ENCODE assay signal across 25 cellular contexts in the genomic region with DNA sequence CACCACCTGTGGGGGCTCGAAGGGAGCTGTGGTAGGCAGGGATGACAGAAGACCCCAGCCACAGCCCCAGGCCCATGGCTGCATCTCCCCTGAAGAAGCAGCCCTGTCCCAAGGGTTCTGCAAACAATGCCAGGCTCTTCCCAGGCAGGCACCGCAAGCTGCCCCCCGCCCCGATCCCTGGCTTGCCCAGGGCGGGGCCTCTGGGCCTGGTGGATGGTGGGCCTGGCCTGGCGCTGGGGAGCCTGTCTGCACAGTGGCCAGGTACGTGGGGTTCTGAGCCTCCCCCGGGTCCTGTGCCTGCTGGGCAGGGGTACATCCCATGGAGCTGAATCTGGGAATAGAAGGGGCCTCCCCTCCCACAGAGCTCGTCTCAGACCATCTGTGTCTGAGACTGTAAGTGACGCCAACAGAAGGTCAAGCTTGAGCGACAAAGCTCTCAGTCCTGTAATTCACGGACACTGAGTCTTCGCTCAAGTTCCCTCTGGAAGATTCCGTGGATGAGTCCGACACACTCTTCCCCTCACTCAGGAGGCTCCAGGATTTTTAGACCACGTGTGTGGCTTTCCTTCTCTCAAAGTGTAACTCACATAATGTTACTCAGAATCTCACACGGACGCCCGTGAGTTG.
"Had no signal": no experiment of that assay in that cellular context is flagged by ENCODE, and none has a peak within 500 bp of the region (broad histone marks: within the 10 kb centered on the region; RNA-seq: fewer than 3 reads in every experiment).

No MANE protein-coding gene starts in this region.

- H3K9me3 ChIP-seq: esophagus squamous epithelium, ovary, psoas muscle, sigmoid colon, stomach, tibial artery had no signal

- H3K9ac ChIP-seq: neural progenitor cell had no signal

- ATAC-seq: effector memory CD8-positive, alpha-beta T cell; left lobe of liver; natural killer cell; psoas muscle; right cardiac atrium; stimulated activated effector memory CD8-positive, alpha-beta T cell treated with anti-CD3 and anti-CD28 coated beads, Interleukin-12 subunit alpha, Interleukin-12 subunit beta, amount 100 ng/mL, for 72 hours had no signal

- H3K4me3 ChIP-seq: coronary artery, esophagus squamous epithelium, lung, neural progenitor cell, ovary, psoas muscle, sigmoid colon, stomach, tibial artery had no signal

- H3K27me3 Mint-ChIP-seq: memory B cell had no signal

- H3K36me3 ChIP-seq: esophagus squamous epithelium, neural progenitor cell, ovary, sigmoid colon, stomach, tibial artery had no signal

- H3K9me3 Mint-ChIP-seq: effector memory CD8-positive, alpha-beta T cell; memory B cell; natural killer cell; neural progenitor cell; stimulated activated effector memory CD8-positive, alpha-beta T cell treated with anti-CD3 and anti-CD28 coated beads, Interleukin-12 subunit alpha, Interleukin-12 subunit beta, amount 100 ng/mL, for 72 hours; type B pancreatic cell had no signal

- H3K4me1 Mint-ChIP-seq: natural killer cell had no signal

- FAIRE-seq: endometrium, keratinocyte had no signal

- H3K27ac ChIP-seq: coronary artery, esophagus squamous epithelium, neural progenitor cell, ovary, psoas muscle, sigmoid colon, stomach, tibial artery had no signal

- H3K36me3 Mint-ChIP-seq: memory B cell; natural killer cell; neural progenitor cell; stimulated activated effector memory CD8-positive, alpha-beta T cell treated with anti-CD3 and anti-CD28 coated beads, Interleukin-12 subunit alpha, Interleukin-12 subunit beta, amount 100 ng/mL, for 72 hours; type B pancreatic cell had no signal

- H3K4me2 ChIP-seq: neural progenitor cell had no signal

- H3K27ac Mint-ChIP-seq: effector memory CD8-positive, alpha-beta T cell; memory B cell; natural killer cell; neural progenitor cell; stimulated activated effector memory CD8-positive, alpha-beta T cell treated with anti-CD3 and anti-CD28 coated beads, Interleukin-12 subunit alpha, Interleukin-12 subunit beta, amount 100 ng/mL, for 72 hours; type B pancreatic cell had no signal

- DNase-seq: effector memory CD8-positive, alpha-beta T cell; erythroblast; esophagus squamous epithelium; foreskin melanocyte; natural killer cell; occipital lobe; ovary; posterior cingulate gyrus; psoas muscle; sigmoid colon; stimulated activated CD4-positive, alpha-beta T cell treated with anti-CD3 and anti-CD28 coated beads, Interleukin-2, amount 100 ng/mL, for 24 hours; stimulated activated CD4-positive, alpha-beta T cell treated with anti-CD3 and anti-CD28 coated beads, Interleukin-4, amount 100 ng/mL, for 24 hours; stimulated activated naive CD4-positive, alpha-beta T cell treated with Interleukin-2 at 50 U/mL for 16 hours; stomach; tibial artery had no signal

- H3K4me3 Mint-ChIP-seq: effector memory CD8-positive, alpha-beta T cell; memory B cell; natural killer cell; neural progenitor cell; stimulated activated effector memory CD8-positive, alpha-beta T cell treated with anti-CD3 and anti-CD28 coated beads, Interleukin-12 subunit alpha, Interleukin-12 subunit beta, amount 100 ng/mL, for 72 hours; type B pancreatic cell had no signal

- H3K27me3 ChIP-seq: neural progenitor cell, ovary, sigmoid colon had no signal
